ENCODE assay signal across 16 cellular contexts in the genomic region with DNA sequence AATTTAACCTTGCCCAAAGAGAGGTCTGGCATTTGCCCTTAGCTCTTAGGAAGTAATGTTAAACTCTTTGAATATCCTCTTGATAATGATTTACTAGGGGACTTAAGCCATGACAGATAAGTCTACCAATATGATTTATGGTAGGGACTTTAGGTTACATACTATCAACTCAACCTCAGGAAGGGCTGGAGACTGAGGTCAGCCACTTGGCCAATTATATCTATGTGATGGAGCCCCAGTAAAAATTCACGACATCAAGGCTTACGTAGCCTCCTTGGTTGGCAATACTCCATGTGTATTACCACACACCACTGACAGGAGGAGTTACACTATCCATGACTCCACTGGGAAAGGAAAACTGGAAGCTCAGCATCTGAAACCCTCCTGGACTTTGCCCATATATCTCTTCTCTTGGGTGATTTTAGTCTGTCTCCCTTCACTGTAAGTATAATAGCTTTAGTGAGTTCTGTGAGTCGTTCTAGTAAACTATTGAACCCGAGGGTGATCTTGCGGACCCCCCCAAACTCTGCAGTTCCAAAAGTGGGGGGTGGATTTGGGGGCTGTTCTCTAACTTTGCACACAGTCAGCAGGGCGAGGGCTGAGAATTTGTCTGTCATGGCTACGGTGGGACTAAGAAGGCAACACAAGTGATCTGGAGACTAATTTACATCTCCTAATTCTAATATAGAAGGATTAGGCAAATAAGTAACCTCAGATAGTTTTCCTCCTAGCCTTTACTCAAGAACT.
DNase-seq lines count a peak whose midpoint lies in the region; ATAC-seq and TF ChIP-seq lines count a peak whose summit lies in the region.
"Had no signal": no experiment of that assay in that cellular context is flagged by ENCODE, and none has a peak within 500 bp of the region (broad histone marks: within the 10 kb centered on the region; RNA-seq: fewer than 3 reads in every experiment).

No MANE protein-coding gene starts in this region.

- H3K56ac ChIP-seq in IMR-90 (ENCODE audit: extremely low read depth, insufficient read depth, low read length) = no peak overlapping the region

- no peak overlapping the region for H2BK12ac ChIP-seq in mesenchymal stem cell (ENCODE audit: low read length in 2 of 2)

- H3K27ac ChIP-seq in IMR-90 (ENCODE audit: insufficient read depth, low read length) = no peak overlapping the region
- peak overlapping the region; percentile 80 for H3K27ac ChIP-seq in mesenchymal stem cell (ENCODE audit: low read length, poor library complexity, severe bottlenecking)
- H3K27ac ChIP-seq in uterus = no peak overlapping the region
- H3K27ac ChIP-seq: adrenal gland, VCaP had no signal

- H3K4me3 ChIP-seq in IMR-90 (ENCODE audit: insufficient read depth, low read depth, low read length) (no peak overlapping the region), fibroblast of pulmonary artery (replicated peaks; ENCODE audit: low read depth, low read length) (no peak overlapping the region), mesenchymal stem cell (ENCODE audit: insufficient read depth in 1 of 2, low read depth in 1 of 2, low read length in 2 of 2) (no peak overlapping the region), uterus (no peak overlapping the region)
- H3K4me3 ChIP-seq: adrenal gland had no signal

- H3K27me3 Mint-ChIP-seq in Calu3 (ENCODE audit: unreplicated experiment) = no peaks in the 10 kb centered on the region
- H3K27me3 Mint-ChIP-seq: naive B cell had no signal

- H3K4me1 Mint-ChIP-seq in Calu3 (ENCODE audit: low read depth, unreplicated experiment) = no peaks in the 10 kb centered on the region

- H3K4me3 Mint-ChIP-seq in Calu3 (ENCODE audit: low read depth, unreplicated experiment) = no peak overlapping the region
- H3K4me3 Mint-ChIP-seq: naive B cell had no signal

- BruUV-seq in Calu3 (replicated peaks; lab: Mats Ljungman, UMichigan) = no TSS peak
- BruUV-seq in IMR-90 (replicated peaks; lab: Mats Ljungman, UMichigan) = no TSS peak

- no peak for TF ChIP-seq CTCF in Calu3 (IDR thresholded peaks at IDR 0.05; ENCODE audit: unreplicated experiment)
- TF ChIP-seq CTCF in IMR-90 (conservative IDR thresholded peaks at IDR 0.05; ENCODE audit: low read depth, low read length) = 0 out of 2 replicates have a peak, but pooled peaks have one; percentile 4
- no peak for TF ChIP-seq CTCF in fibroblast of pulmonary artery (IDR thresholded peaks at IDR 0.05; ENCODE audit: low read length, missing control alignments)
- TF ChIP-seq CTCF in uterus (IDR thresholded peaks at IDR 0.05) = no peak

- peaks cover 11% of the 10 kb centered on the region for H3K36me3 Mint-ChIP-seq in Calu3 (ENCODE audit: insufficient read depth, unreplicated experiment)

- DNase-seq in Calu3 (peak; percentile 8), IMR-90 (peak; percentile 4), fibroblast of pulmonary artery (ENCODE audit: low read depth) (peak; percentile 44), mesenchymal stem cell (peak; percentile 86), cortex of kidney (lab: John Stamatoyannopoulos, UW) (no peak), uterus (no peak)
- DNase-seq in stimulated activated CD4-positive, alpha-beta T cell treated with anti-CD3 and anti-CD28 coated beads, Interleukin-15, amount 100 ng/mL, for 24 hours = no peak
- DNase-seq: COR-L47, glutamatergic neuron, naive B cell, NCI-H187 treated with DMSO at 0.1 percent for 48 hours, NCI-H524 had no signal

- no peak for ATAC-seq in IMR-90 (ENCODE audit: low read depth)
- no peak for ATAC-seq in HG02763 (IDR thresholded peaks at IDR 0.05; ENCODE audit: unreplicated experiment)

- CTCF ChIA-PET in Calu3 (lab: Charles Lee) (interaction anchor here (0.6 to 1.5 kb wide), 4 partner anchors 26 to 107 kb away, joined by 3 to 16 read pairs (median 4); a partner anchor contains a TSS), IMR-90 (lab: Yijun Ruan, JAX) (no interaction called here)

- peak overlapping the region; percentile 27 for H3K27ac Mint-ChIP-seq in Calu3 (ENCODE audit: unreplicated experiment)
- H3K27ac Mint-ChIP-seq: activated T-helper 2 cell treated with anti-CD3 and anti-CD28 coated beads, Interferon-gamma antibody, Interleukin-2, Interleukin-4, amounts not matched to agents 10 μg/mL and 5 μg/mL and 100 μg/mL, durations not matched to agents 14 hours and 24 hours and 36 hours had no signal

- peaks cover 7% of the 10 kb centered on the region for H3K9me3 Mint-ChIP-seq in Calu3 (ENCODE audit: low read depth, unreplicated experiment)

- H3K36me3 ChIP-seq in IMR-90 (ENCODE audit: control insufficient read depth, insufficient read depth, low read length) (peaks cover 2% of the 10 kb centered on the region; the same call in 1 of the 2 replicates), mesenchymal stem cell (ENCODE audit: control insufficient read depth in 1 of 2, insufficient read depth in 2 of 2, low read depth in 1 of 2, low read length in 2 of 2) (peaks cover 3 to 11% of the 10 kb centered on the region in 2 experiments), uterus (no peaks in the 10 kb centered on the region)
- H3K36me3 ChIP-seq: adrenal gland had no signal

- no peak overlapping the region for H4K5ac ChIP-seq in IMR-90 (ENCODE audit: low read depth, low read length)

- in situ Hi-C loops in IMR-90 (cut with MboI; ENCODE audit: low sequenced_read_pairs) = no loop called here

- no peak overlapping the region for H2BK120ac ChIP-seq in IMR-90 (ENCODE audit: low read depth, low read length)
- H2BK120ac ChIP-seq in mesenchymal stem cell (ENCODE audit: low read depth, low read length) = no peak overlapping the region

- H3K4me2 ChIP-seq in IMR-90 (ENCODE audit: low read depth, low read length) (no peak overlapping the region), mesenchymal stem cell (ENCODE audit: low read length, poor library complexity, severe bottlenecking) (no peak overlapping the region)

- no peak overlapping the region for H4K91ac ChIP-seq in IMR-90 (ENCODE audit: insufficient read depth, low read depth, low read length)
- no peak overlapping the region for H4K91ac ChIP-seq in mesenchymal stem cell (ENCODE audit: low read length)

- H2AK5ac ChIP-seq in IMR-90 (ENCODE audit: low read depth, low read length) (peak overlapping the region; percentile 9; the same call in 1 of the 2 replicates), mesenchymal stem cell (ENCODE audit: low read length, severe bottlenecking) (peak overlapping the region; percentile 87)

- dilution Hi-C loops in IMR-90 (cut with HindIII; ENCODE audit: low sequenced_read_pairs, unreplicated experiment) = no loop called here

- POLR2A ChIA-PET in IMR-90 (lab: Charles Lee; ENCODE audit: unreplicated experiment) = interaction anchor here (0.6 kb wide), 1 partner anchor 9 kb away, joined by 4 read pairs; no protein-coding TSS in a partner anchor

- TF ChIP-seq RAD21 in IMR-90 (IDR thresholded peaks at IDR 0.05; ENCODE audit: low read length) = no peak

- H3K27me3 ChIP-seq in IMR-90 (ENCODE audit: control insufficient read depth, insufficient read depth, low read length) (no peaks in the 10 kb centered on the region), mesenchymal stem cell (ENCODE audit: control insufficient read depth in 1 of 2, insufficient read depth in 1 of 2, low read length in 2 of 2) (no peaks in the 10 kb centered on the region), uterus (no peaks in the 10 kb centered on the region)
- H3K27me3 ChIP-seq: adrenal gland had no signal

- H2BK5ac ChIP-seq in IMR-90 (ENCODE audit: low read depth, low read length, poor library complexity, severe bottlenecking) (no peak overlapping the region), mesenchymal stem cell (ENCODE audit: low read depth, low read length, poor library complexity, severe bottlenecking) (peak overlapping the region; percentile 66)

- H3K79me1 ChIP-seq in IMR-90 (ENCODE audit: low read depth in 1 of 2, low read length in 2 of 2) (peaks cover 17 to 36% of the 10 kb centered on the region in 2 experiments), mesenchymal stem cell (replicated peaks; ENCODE audit: low read length, poor library complexity, severe bottlenecking) (peaks cover 14% of the 10 kb centered on the region)

- no CpG with 5 or more reads among the region's 7 CpGs for WGBS in IMR-90 (ENCODE audit: extremely low coverage in 2 of 2, insufficient read length in 1 of 2), 2 experiments
- 85% methylated on average over 6 of the region's 7 CpGs for WGBS in mesenchymal stem cell

- no peak overlapping the region for H3K18ac ChIP-seq in IMR-90 (ENCODE audit: low read depth, low read length)
- no peak overlapping the region for H3K18ac ChIP-seq in mesenchymal stem cell (ENCODE audit: low read depth in 1 of 2, low read length in 2 of 2)

- H3K4ac ChIP-seq in IMR-90 (ENCODE audit: low read depth, low read length) (no peak overlapping the region), mesenchymal stem cell (ENCODE audit: low read depth in 1 of 2, low read length in 2 of 2) (no peak overlapping the region)

- H3K23ac ChIP-seq in IMR-90 (ENCODE audit: low read depth, low read length) = no peak overlapping the region
- no peak overlapping the region for H3K23ac ChIP-seq in mesenchymal stem cell (ENCODE audit: low read length in 2 of 2)

- no peak overlapping the region for H3K9ac ChIP-seq in IMR-90 (ENCODE audit: low read depth, low read length)
- no peak overlapping the region for H3K9ac ChIP-seq in mesenchymal stem cell (ENCODE audit: low read length)

- H2AFZ ChIP-seq in IMR-90 (replicated peaks; ENCODE audit: low read length, poor library complexity) (no peak overlapping the region), mesenchymal stem cell (ENCODE audit: low read depth, low read length) (no peak overlapping the region)

- H3K9me1 ChIP-seq in IMR-90 (ENCODE audit: insufficient read depth, low read length) = peaks cover 5% of the 10 kb centered on the region; the same call in 1 of the 2 replicates

- peaks cover 8% of the 10 kb centered on the region for H3K4me1 ChIP-seq in IMR-90 (ENCODE audit: control insufficient read depth, insufficient read depth, low read length)
- peaks cover 2% of the 10 kb centered on the region for H3K4me1 ChIP-seq in mesenchymal stem cell (ENCODE audit: control insufficient read depth, insufficient read depth, low read depth, low read length)
- no peaks in the 10 kb centered on the region for H3K4me1 ChIP-seq in uterus

- H3K9me3 ChIP-seq in IMR-90 (ENCODE audit: control insufficient read depth, insufficient read depth, low read length) = peaks cover 4% of the 10 kb centered on the region
- peaks cover 4% of the 10 kb centered on the region for H3K9me3 ChIP-seq in mesenchymal stem cell (ENCODE audit: control insufficient read depth, low read length)
- peaks cover 0 to 8% of the 10 kb centered on the region in 2 donors for H3K9me3 ChIP-seq in uterus
- H3K9me3 ChIP-seq: adrenal gland had no signal

- TF ChIP-seq POLR2A in IMR-90 (IDR thresholded peaks at IDR 0.05; ENCODE audit: low read depth, low read length) (no peak), uterus (IDR thresholded peaks at IDR 0.05) (no peak)

- H3K14ac ChIP-seq in IMR-90 (replicated peaks; ENCODE audit: low read depth, low read length) = no peak overlapping the region
- H3K14ac ChIP-seq in mesenchymal stem cell (ENCODE audit: low read length in 2 of 2) = no peak overlapping the region

- H2AK9ac ChIP-seq in IMR-90 (replicated peaks; ENCODE audit: low read depth, low read length, poor library complexity) = no peak overlapping the region

- no peak overlapping the region; a peak in 1 of 4 replicates for H4K8ac ChIP-seq in IMR-90 (ENCODE audit: low read depth in 2 of 2, low read length in 2 of 2)
- no peak overlapping the region for H4K8ac ChIP-seq in mesenchymal stem cell (ENCODE audit: low read length)

- H2BK15ac ChIP-seq in IMR-90 (ENCODE audit: low read depth, low read length) = no peak overlapping the region
- H2BK15ac ChIP-seq in mesenchymal stem cell (ENCODE audit: low read depth, poor library complexity, severe bottlenecking) = no peak overlapping the region

- no peaks in the 10 kb centered on the region for H4K20me1 ChIP-seq in IMR-90 (ENCODE audit: insufficient read depth, low read length)

- intact Hi-C loops in Calu3 (cut with micrococcal nuclease; ENCODE audit: unreplicated experiment) = no loop called here
- intact Hi-C loops in IMR-90 (cut with micrococcal nuclease) = no loop called here
- intact Hi-C loops in uterus (cut with DNase I; ENCODE audit: low total_unique reads) = no loop called here

- no peak overlapping the region for H2BK20ac ChIP-seq in IMR-90 (ENCODE audit: low read depth, low read length)

Comparison
In these comparisons a context has a peak if more than half of its experiments do, and no peak if none do; other contexts are left out.
1. DNase-seq: peak in Calu3 (single experiment), IMR-90 (single experiment), fibroblast of pulmonary artery (single experiment) and mesenchymal stem cell (single experiment); none in cortex of kidney (single experiment), stimulated activated CD4-positive, alpha-beta T cell treated with anti-CD3 and anti-CD28 coated beads, Interleukin-15, amount 100 ng/mL, for 24 hours (single experiment) and uterus (0 of 2).